2 cellular contexts compared by ENCODE assay signal in genomic region chr14:53954551-53955233, GRCh38.
A peak's percentile ranks its signal among the peaks of the same experiment; 100 is the strongest.
TF ChIP-seq lines count a peak whose summit lies in the region.

No MANE protein-coding gene starts in this region.

TF ChIP-seq in HEK293, 187 proteins besides CTCF, POLR2A, EP300 and RAD21 (continued from another document):
- no peak for TF ChIP-seq ZNF398 (tag by site-specific recombination; IDR thresholded peaks at IDR 0.05)
- no peak for TF ChIP-seq ZNF362 (tag by site-specific recombination; IDR thresholded peaks at IDR 0.05)
- no peak for TF ChIP-seq ZNF549 (tag by site-specific recombination; IDR thresholded peaks at IDR 0.05)
- no peak for TF ChIP-seq ZNF560 (tag by site-specific recombination; IDR thresholded peaks at IDR 0.05; ENCODE audit: borderline replicate concordance)
- TF ChIP-seq ZNF777 (tag by site-specific recombination; IDR thresholded peaks at IDR 0.05; ENCODE audit: borderline replicate concordance) = no peak
- TF ChIP-seq KLF16 (tag by site-specific recombination; IDR thresholded peaks at IDR 0.05) = no peak
- TF ChIP-seq ZNF449 (tag by site-specific recombination; IDR thresholded peaks at IDR 0.05) = no peak
- TF ChIP-seq ZNF132 (tag by site-specific recombination; IDR thresholded peaks at IDR 0.05; ENCODE audit: borderline replicate concordance) = no peak
TF ChIP-seq in HEK293: peak in this region for 0.

TF ChIP-seq in HepG2, 621 proteins besides CTCF, POLR2A, EP300 and RAD21 (continued from another document and continues in another):
- 0 out of 2 replicates have a peak, but pooled peaks have one; percentile 3 for TF ChIP-seq ZNF605 (CRISPR knock-in tag; IDR thresholded peaks at IDR 0.05)
- TF ChIP-seq, protein P1, sequence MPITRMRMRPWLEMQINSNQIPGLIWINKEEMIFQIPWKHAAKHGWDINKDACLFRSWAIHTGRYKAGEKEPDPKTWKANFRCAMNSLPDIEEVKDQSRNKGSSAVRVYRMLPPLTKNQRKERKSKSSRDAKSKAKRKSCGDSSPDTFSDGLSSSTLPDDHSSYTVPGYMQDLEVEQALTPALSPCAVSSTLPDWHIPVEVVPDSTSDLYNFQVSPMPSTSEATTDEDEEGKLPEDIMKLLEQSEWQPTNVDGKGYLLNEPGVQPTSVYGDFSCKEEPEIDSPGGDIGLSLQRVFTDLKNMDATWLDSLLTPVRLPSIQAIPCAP (CRISPR knock-in tag; IDR thresholded peaks at IDR 0.05; ENCODE audit: low read depth) = no peak
- TF ChIP-seq ZNF530 (CRISPR knock-in tag; IDR thresholded peaks at IDR 0.05; ENCODE audit: low read depth) = no peak
- TF ChIP-seq PHF8 (CRISPR knock-in tag; IDR thresholded peaks at IDR 0.05) = 0 out of 2 replicates have a peak, but pooled peaks have one; percentile 40
- no peak for TF ChIP-seq ZNF232 (CRISPR knock-in tag; IDR thresholded peaks at IDR 0.05; ENCODE audit: borderline replicate concordance)
- TF ChIP-seq SRSF9 (IDR thresholded peaks at IDR 0.05; ENCODE audit: borderline replicate concordance, insufficient read depth, low read depth, low read length, poor library complexity, severe bottlenecking) = no peak
- TF ChIP-seq, protein P2, sequence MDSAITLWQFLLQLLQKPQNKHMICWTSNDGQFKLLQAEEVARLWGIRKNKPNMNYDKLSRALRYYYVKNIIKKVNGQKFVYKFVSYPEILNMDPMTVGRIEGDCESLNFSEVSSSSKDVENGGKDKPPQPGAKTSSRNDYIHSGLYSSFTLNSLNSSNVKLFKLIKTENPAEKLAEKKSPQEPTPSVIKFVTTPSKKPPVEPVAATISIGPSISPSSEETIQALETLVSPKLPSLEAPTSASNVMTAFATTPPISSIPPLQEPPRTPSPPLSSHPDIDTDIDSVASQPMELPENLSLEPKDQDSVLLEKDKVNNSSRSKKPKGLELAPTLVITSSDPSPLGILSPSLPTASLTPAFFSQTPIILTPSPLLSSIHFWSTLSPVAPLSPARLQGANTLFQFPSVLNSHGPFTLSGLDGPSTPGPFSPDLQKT (CRISPR knock-in tag; IDR thresholded peaks at IDR 0.05; ENCODE audit: borderline replicate concordance) = no peak
- TF ChIP-seq DNMT3B (CRISPR knock-in tag; conservative IDR thresholded peaks at IDR 0.05) = no peak
- no peak for TF ChIP-seq ZNF251 (CRISPR knock-in tag; IDR thresholded peaks at IDR 0.05)
- TF ChIP-seq CBX1 (IDR thresholded peaks at IDR 0.05; ENCODE audit: low read depth) = no peak
- TF ChIP-seq POLR2G (IDR thresholded peaks at IDR 0.05; ENCODE audit: low read depth, low read length) = peak; percentile 51
- no peak for TF ChIP-seq ZNF326 (CRISPR knock-in tag; IDR thresholded peaks at IDR 0.05; ENCODE audit: borderline replicate concordance)
- no peak for TF ChIP-seq GMEB1 (CRISPR knock-in tag; IDR thresholded peaks at IDR 0.05; ENCODE audit: borderline replicate concordance)
- TF ChIP-seq ZNF224 (CRISPR knock-in tag; IDR thresholded peaks at IDR 0.05) = no peak
- no peak for TF ChIP-seq XBP1 (CRISPR knock-in tag; IDR thresholded peaks at IDR 0.05)
- TF ChIP-seq REST (IDR thresholded peaks at IDR 0.05; ENCODE audit: borderline replicate concordance in 1 of 2, low read depth in 1 of 2, low read length in 2 of 2) = no peak
- no peak for TF ChIP-seq ZNF83 (CRISPR knock-in tag; IDR thresholded peaks at IDR 0.05; ENCODE audit: borderline replicate concordance)
- no peak for TF ChIP-seq KDM5A (IDR thresholded peaks at IDR 0.05; ENCODE audit: borderline replicate concordance, low read length)
- no peak for TF ChIP-seq FOXP1 (IDR thresholded peaks at IDR 0.05)
- no peak for TF ChIP-seq FOXP1 (CRISPR knock-in tag; IDR thresholded peaks at IDR 0.05)
- TF ChIP-seq ZNF766 (CRISPR knock-in tag; IDR thresholded peaks at IDR 0.05; ENCODE audit: borderline replicate concordance) = 0 out of 2 replicates have a peak, but pooled peaks have one; percentile 8
- TF ChIP-seq ZNF704 (CRISPR knock-in tag; IDR thresholded peaks at IDR 0.05; ENCODE audit: borderline replicate concordance) = no peak
- TF ChIP-seq, protein P3, sequence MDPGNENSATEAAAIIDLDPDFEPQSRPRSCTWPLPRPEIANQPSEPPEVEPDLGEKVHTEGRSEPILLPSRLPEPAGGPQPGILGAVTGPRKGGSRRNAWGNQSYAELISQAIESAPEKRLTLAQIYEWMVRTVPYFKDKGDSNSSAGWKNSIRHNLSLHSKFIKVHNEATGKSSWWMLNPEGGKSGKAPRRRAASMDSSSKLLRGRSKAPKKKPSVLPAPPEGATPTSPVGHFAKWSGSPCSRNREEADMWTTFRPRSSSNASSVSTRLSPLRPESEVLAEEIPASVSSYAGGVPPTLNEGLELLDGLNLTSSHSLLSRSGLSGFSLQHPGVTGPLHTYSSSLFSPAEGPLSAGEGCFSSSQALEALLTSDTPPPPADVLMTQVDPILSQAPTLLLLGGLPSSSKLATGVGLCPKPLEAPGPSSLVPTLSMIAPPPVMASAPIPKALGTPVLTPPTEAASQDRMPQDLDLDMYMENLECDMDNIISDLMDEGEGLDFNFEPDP (CRISPR knock-in tag; conservative IDR thresholded peaks at IDR 0.05) = no peak
- peak; percentile 19; the same call in 1 of the 2 replicates for TF ChIP-seq TAF1 (CRISPR knock-in tag; IDR thresholded peaks at IDR 0.05)
- TF ChIP-seq ZFY (CRISPR knock-in tag; IDR thresholded peaks at IDR 0.05) = 0 out of 2 replicates have a peak, but pooled peaks have one; percentile 11
- TF ChIP-seq ZNF678 (CRISPR knock-in tag; IDR thresholded peaks at IDR 0.05) = no peak
- TF ChIP-seq SYNCRIP (IDR thresholded peaks at IDR 0.05; ENCODE audit: insufficient read depth, low read depth, low read length) = no peak
- no peak for TF ChIP-seq ZNF577 (CRISPR knock-in tag; IDR thresholded peaks at IDR 0.05; ENCODE audit: borderline replicate concordance, low read depth)
- TF ChIP-seq ZNF138 (CRISPR knock-in tag; IDR thresholded peaks at IDR 0.05; ENCODE audit: low read depth) = 0 out of 2 replicates have a peak, but pooled peaks have one; percentile 36
- no peak for TF ChIP-seq ZNF331 (CRISPR knock-in tag; IDR thresholded peaks at IDR 0.05)
- no peak for TF ChIP-seq IRX3 (CRISPR knock-in tag; IDR thresholded peaks at IDR 0.05; ENCODE audit: borderline replicate concordance, low read depth)
- TF ChIP-seq PRMT3 (CRISPR knock-in tag; IDR thresholded peaks at IDR 0.05; ENCODE audit: borderline replicate concordance, low read depth) = 0 out of 2 replicates have a peak, but pooled peaks have one; percentile 32
- TF ChIP-seq, protein P4, sequence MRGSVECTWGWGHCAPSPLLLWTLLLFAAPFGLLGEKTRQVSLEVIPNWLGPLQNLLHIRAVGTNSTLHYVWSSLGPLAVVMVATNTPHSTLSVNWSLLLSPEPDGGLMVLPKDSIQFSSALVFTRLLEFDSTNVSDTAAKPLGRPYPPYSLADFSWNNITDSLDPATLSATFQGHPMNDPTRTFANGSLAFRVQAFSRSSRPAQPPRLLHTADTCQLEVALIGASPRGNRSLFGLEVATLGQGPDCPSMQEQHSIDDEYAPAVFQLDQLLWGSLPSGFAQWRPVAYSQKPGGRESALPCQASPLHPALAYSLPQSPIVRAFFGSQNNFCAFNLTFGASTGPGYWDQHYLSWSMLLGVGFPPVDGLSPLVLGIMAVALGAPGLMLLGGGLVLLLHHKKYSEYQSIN (CRISPR knock-in tag; IDR thresholded peaks at IDR 0.05; ENCODE audit: borderline replicate concordance) = no peak
- TF ChIP-seq ZFP36 (IDR thresholded peaks at IDR 0.05; ENCODE audit: borderline replicate concordance, low read depth, low read length, partially characterized antibody) = no peak
- TF ChIP-seq CEBPB (IDR thresholded peaks at IDR 0.05; ENCODE audit: borderline replicate concordance, low read depth, low read length) = no peak
- no peak for TF ChIP-seq HOXA3 (CRISPR knock-in tag; IDR thresholded peaks at IDR 0.05)
- no peak for TF ChIP-seq CC2D1A (CRISPR knock-in tag; IDR thresholded peaks at IDR 0.05)
- TF ChIP-seq ZNF414 (CRISPR knock-in tag; IDR thresholded peaks at IDR 0.05) = no peak
- peak; percentile 13 for TF ChIP-seq RBM22 (optimal IDR thresholded peaks at IDR 0.05; ENCODE audit: low read length)
- TF ChIP-seq SRY (CRISPR knock-in tag; IDR thresholded peaks at IDR 0.05) = no peak
- TF ChIP-seq TCF7 (IDR thresholded peaks at IDR 0.05; ENCODE audit: low read depth) = 0 out of 2 replicates have a peak, but pooled peaks have one; percentile 2
- TF ChIP-seq ZNF3 (CRISPR knock-in tag; IDR thresholded peaks at IDR 0.05) = no peak
- no peak for TF ChIP-seq TFE3 (CRISPR knock-in tag; IDR thresholded peaks at IDR 0.05)
- TF ChIP-seq, protein P5, sequence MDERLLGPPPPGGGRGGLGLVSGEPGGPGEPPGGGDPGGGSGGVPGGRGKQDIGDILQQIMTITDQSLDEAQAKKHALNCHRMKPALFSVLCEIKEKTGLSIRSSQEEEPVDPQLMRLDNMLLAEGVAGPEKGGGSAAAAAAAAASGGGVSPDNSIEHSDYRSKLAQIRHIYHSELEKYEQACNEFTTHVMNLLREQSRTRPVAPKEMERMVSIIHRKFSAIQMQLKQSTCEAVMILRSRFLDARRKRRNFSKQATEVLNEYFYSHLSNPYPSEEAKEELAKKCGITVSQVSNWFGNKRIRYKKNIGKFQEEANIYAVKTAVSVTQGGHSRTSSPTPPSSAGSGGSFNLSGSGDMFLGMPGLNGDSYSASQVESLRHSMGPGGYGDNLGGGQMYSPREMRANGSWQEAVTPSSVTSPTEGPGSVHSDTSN (CRISPR knock-in tag; IDR thresholded peaks at IDR 0.05) = no peak
- TF ChIP-seq AGO1 (IDR thresholded peaks at IDR 0.05; ENCODE audit: low read depth, low read length, poor library complexity, severe bottlenecking) = peak; percentile 46
- TF ChIP-seq, protein P6, sequence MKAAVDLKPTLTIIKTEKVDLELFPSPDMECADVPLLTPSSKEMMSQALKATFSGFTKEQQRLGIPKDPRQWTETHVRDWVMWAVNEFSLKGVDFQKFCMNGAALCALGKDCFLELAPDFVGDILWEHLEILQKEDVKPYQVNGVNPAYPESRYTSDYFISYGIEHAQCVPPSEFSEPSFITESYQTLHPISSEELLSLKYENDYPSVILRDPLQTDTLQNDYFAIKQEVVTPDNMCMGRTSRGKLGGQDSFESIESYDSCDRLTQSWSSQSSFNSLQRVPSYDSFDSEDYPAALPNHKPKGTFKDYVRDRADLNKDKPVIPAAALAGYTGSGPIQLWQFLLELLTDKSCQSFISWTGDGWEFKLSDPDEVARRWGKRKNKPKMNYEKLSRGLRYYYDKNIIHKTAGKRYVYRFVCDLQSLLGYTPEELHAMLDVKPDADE (CRISPR knock-in tag; IDR thresholded peaks at IDR 0.05) = no peak
- TF ChIP-seq ZSCAN30 (CRISPR knock-in tag; IDR thresholded peaks at IDR 0.05) = no peak
